ENCODE assay signal across 9 cellular contexts in genomic region chr14:53306926-53307325, GRCh38.
DNase-seq lines count a peak whose midpoint lies in the region; ATAC-seq and TF ChIP-seq lines count a peak whose summit lies in the region.
"Had no signal": no experiment of that assay in that cellular context is flagged by ENCODE, and none has a peak within 500 bp of the region (broad histone marks: within the 10 kb centered on the region; RNA-seq: fewer than 3 reads in every experiment).

No MANE protein-coding gene starts in this region.

- no peaks in the 10 kb centered on the region for H3K36me3 Mint-ChIP-seq in activated naive CD8-positive, alpha-beta T cell treated with anti-CD3 and anti-CD28 coated beads, Interleukin-2, amount 50 U/mL, for 24 hours (ENCODE audit: low read depth)
- peaks cover 7% of the 10 kb centered on the region for H3K36me3 Mint-ChIP-seq in activated naive CD8-positive, alpha-beta T cell treated with anti-CD3 and anti-CD28 coated beads for 36 hours
- peaks cover 27% of the 10 kb centered on the region for H3K36me3 Mint-ChIP-seq in endodermal cell (ENCODE audit: low read depth)
- no peaks in the 10 kb centered on the region for H3K36me3 Mint-ChIP-seq in activated naive CD4-positive, alpha-beta T cell treated with anti-CD3 and anti-CD28 coated beads for 36 hours (ENCODE audit: low read depth)

- no peaks in the 10 kb centered on the region for H3K27me3 Mint-ChIP-seq in activated naive CD8-positive, alpha-beta T cell treated with anti-CD3 and anti-CD28 coated beads, Interleukin-2, amount 50 U/mL, for 24 hours
- H3K27me3 Mint-ChIP-seq in activated naive CD8-positive, alpha-beta T cell treated with anti-CD3 and anti-CD28 coated beads for 36 hours = no peaks in the 10 kb centered on the region
- peaks cover 2% of the 10 kb centered on the region for H3K27me3 Mint-ChIP-seq in endodermal cell (ENCODE audit: insufficient read depth)
- peaks cover 4% of the 10 kb centered on the region for H3K27me3 Mint-ChIP-seq in activated naive CD4-positive, alpha-beta T cell treated with anti-CD3 and anti-CD28 coated beads for 36 hours (ENCODE audit: low read depth)

- H3K27me3 ChIP-seq in endodermal cell (ENCODE audit: control insufficient read depth, insufficient read depth, low read length, poor library complexity, severe bottlenecking) (no peaks in the 10 kb centered on the region), transverse colon (no peaks in the 10 kb centered on the region)

- TF ChIP-seq POLR2A in transverse colon (IDR thresholded peaks at IDR 0.05) = no peak

- TF ChIP-seq EP300 in transverse colon (IDR thresholded peaks at IDR 0.05; ENCODE audit: low read depth) = no peak

- H3K4me3 ChIP-seq in endodermal cell (ENCODE audit: low read length) (no peak overlapping the region), transverse colon (no peak overlapping the region)

- H3K36me3 ChIP-seq in endodermal cell (ENCODE audit: control insufficient read depth, insufficient read depth, low read length) = no peaks in the 10 kb centered on the region
- no peaks in the 10 kb centered on the region for H3K36me3 ChIP-seq in transverse colon

- H3K4me1 ChIP-seq in endodermal cell (ENCODE audit: control insufficient read depth, insufficient read depth, low read length) (peaks cover 4% of the 10 kb centered on the region), transverse colon (peaks cover 0 to 17% (median 2%) of the 10 kb centered on the region in 4 donors)

- peak; percentile 89 for ATAC-seq in activated naive CD8-positive, alpha-beta T cell treated with anti-CD3 and anti-CD28 coated beads, Interleukin-2, amount 50 U/mL, for 24 hours
- ATAC-seq in HG02763 (IDR thresholded peaks at IDR 0.05; ENCODE audit: unreplicated experiment) = no peak

- 67 to 89% methylated on average over 1 to 4 of the region's 4 CpGs for whole genome bisulfite sequencing in endodermal cell (ENCODE audit: insufficient coverage in 1 of 2, insufficient read length in 1 of 2), 2 experiments
- WGBS in transverse colon (ENCODE audit: low coverage in 1 of 2), 2 donors = 77 to 80% methylated on average over 2 to 4 of the region's 4 CpGs

- in situ Hi-C loops in transverse colon (cut with MboI; ENCODE audit: low pct_ligation_motif_present in 1 of 4, low pct_unique_long_range_greater_than_20kb in 1 of 4, low sequenced_read_pairs in 3 of 4) = loop anchor here in 1 of 4 donors (25.0 kb wide), 1 partner anchor 495 kb away; no protein-coding TSS in a partner anchor

- no peak for DNase-seq in activated naive CD8-positive, alpha-beta T cell treated with anti-CD3 and anti-CD28 coated beads, Interleukin-2, amount 50 U/mL, for 24 hours
- DNase-seq in activated naive CD8-positive, alpha-beta T cell treated with anti-CD3 and anti-CD28 coated beads for 36 hours = no peak
- DNase-seq in endodermal cell (no peak), middle frontal gyrus (ENCODE audit: extremely low spot score, low spot score) (peak; percentile 71), transverse colon (no peak)
- no peak for DNase-seq in activated naive CD4-positive, alpha-beta T cell treated with anti-CD3 and anti-CD28 coated beads for 36 hours
- DNase-seq in activated T-cell treated with anti-CD3 and anti-CD28 coated beads, Interleukin-2, amount 50 U/mL, for 1 hour = no peak
- DNase-seq: H7 had no signal

- no peak overlapping the region for H3K4me3 Mint-ChIP-seq in activated naive CD8-positive, alpha-beta T cell treated with anti-CD3 and anti-CD28 coated beads, Interleukin-2, amount 50 U/mL, for 24 hours
- no peak overlapping the region for H3K4me3 Mint-ChIP-seq in activated naive CD8-positive, alpha-beta T cell treated with anti-CD3 and anti-CD28 coated beads for 36 hours
- H3K4me3 Mint-ChIP-seq in endodermal cell = no peak overlapping the region
- H3K4me3 Mint-ChIP-seq in activated naive CD4-positive, alpha-beta T cell treated with anti-CD3 and anti-CD28 coated beads for 36 hours = no peak overlapping the region

- intact Hi-C loops in transverse colon (cut with DNase I; ENCODE audit: low total_unique reads) = no loop called here
- intact Hi-C loops in activated naive CD4-positive, alpha-beta T cell treated with anti-CD3 and anti-CD28 coated beads for 36 hours (cut with micrococcal nuclease) = loop anchor here (1.0 to 5.0 kb wide), 7 partner anchors 155 to 1008 kb away; partner anchors contain the start of gene DDHD1

- H3K27ac ChIP-seq in endodermal cell (ENCODE audit: low read depth, low read length) = peak overlapping the region; percentile 64
- H3K27ac ChIP-seq in transverse colon = peak overlapping the region; percentile 23 to 49 (median 42)

- H3K27ac Mint-ChIP-seq in activated naive CD8-positive, alpha-beta T cell treated with anti-CD3 and anti-CD28 coated beads, Interleukin-2, amount 50 U/mL, for 24 hours = no peak overlapping the region
- no peak overlapping the region for H3K27ac Mint-ChIP-seq in activated naive CD8-positive, alpha-beta T cell treated with anti-CD3 and anti-CD28 coated beads for 36 hours
- H3K27ac Mint-ChIP-seq in endodermal cell = no peak overlapping the region
- H3K27ac Mint-ChIP-seq in activated naive CD4-positive, alpha-beta T cell treated with anti-CD3 and anti-CD28 coated beads for 36 hours = no peak overlapping the region

- CTCF ChIA-PET in activated naive CD4-positive, alpha-beta T cell treated with anti-CD3 and anti-CD28 coated beads for 36 hours (lab: Charles Lee) = interaction anchor here (0.5 to 4.3 kb wide), 7 partner anchors 12 to 483 kb away, joined by 3 to 41 read pairs (median 5); no protein-coding TSS in a partner anchor

- no peak overlapping the region for H3K9ac ChIP-seq in endodermal cell (ENCODE audit: extremely low read depth, low read length, poor library complexity, severe bottlenecking)

- H3K9me3 Mint-ChIP-seq in activated naive CD8-positive, alpha-beta T cell treated with anti-CD3 and anti-CD28 coated beads, Interleukin-2, amount 50 U/mL, for 24 hours = peaks cover 6% of the 10 kb centered on the region
- peaks cover 15% of the 10 kb centered on the region for H3K9me3 Mint-ChIP-seq in activated naive CD8-positive, alpha-beta T cell treated with anti-CD3 and anti-CD28 coated beads for 36 hours
- H3K9me3 Mint-ChIP-seq in endodermal cell = peaks cover 31% of the 10 kb centered on the region
- H3K9me3 Mint-ChIP-seq in activated naive CD4-positive, alpha-beta T cell treated with anti-CD3 and anti-CD28 coated beads for 36 hours = peaks cover 9% of the 10 kb centered on the region

- peaks cover 39% of the 10 kb centered on the region for H3K9me3 ChIP-seq in endodermal cell (ENCODE audit: control insufficient read depth, low read length)
- H3K9me3 ChIP-seq in transverse colon = no peaks in the 10 kb centered on the region

- TF ChIP-seq CTCF in endodermal cell (conservative IDR thresholded peaks at IDR 0.05) (no peak), transverse colon (IDR thresholded peaks at IDR 0.05) (no peak)

- peaks cover 9% of the 10 kb centered on the region for H3K4me1 Mint-ChIP-seq in activated naive CD8-positive, alpha-beta T cell treated with anti-CD3 and anti-CD28 coated beads, Interleukin-2, amount 50 U/mL, for 24 hours
- H3K4me1 Mint-ChIP-seq in activated naive CD8-positive, alpha-beta T cell treated with anti-CD3 and anti-CD28 coated beads for 36 hours = peaks cover 8% of the 10 kb centered on the region
- H3K4me1 Mint-ChIP-seq in endodermal cell = peaks cover 2% of the 10 kb centered on the region
- H3K4me1 Mint-ChIP-seq in activated naive CD4-positive, alpha-beta T cell treated with anti-CD3 and anti-CD28 coated beads for 36 hours (ENCODE audit: low read depth) = peaks cover 6% of the 10 kb centered on the region
